Comparison of ENCODE assay signal across 8 cellular contexts in the genomic region with DNA sequence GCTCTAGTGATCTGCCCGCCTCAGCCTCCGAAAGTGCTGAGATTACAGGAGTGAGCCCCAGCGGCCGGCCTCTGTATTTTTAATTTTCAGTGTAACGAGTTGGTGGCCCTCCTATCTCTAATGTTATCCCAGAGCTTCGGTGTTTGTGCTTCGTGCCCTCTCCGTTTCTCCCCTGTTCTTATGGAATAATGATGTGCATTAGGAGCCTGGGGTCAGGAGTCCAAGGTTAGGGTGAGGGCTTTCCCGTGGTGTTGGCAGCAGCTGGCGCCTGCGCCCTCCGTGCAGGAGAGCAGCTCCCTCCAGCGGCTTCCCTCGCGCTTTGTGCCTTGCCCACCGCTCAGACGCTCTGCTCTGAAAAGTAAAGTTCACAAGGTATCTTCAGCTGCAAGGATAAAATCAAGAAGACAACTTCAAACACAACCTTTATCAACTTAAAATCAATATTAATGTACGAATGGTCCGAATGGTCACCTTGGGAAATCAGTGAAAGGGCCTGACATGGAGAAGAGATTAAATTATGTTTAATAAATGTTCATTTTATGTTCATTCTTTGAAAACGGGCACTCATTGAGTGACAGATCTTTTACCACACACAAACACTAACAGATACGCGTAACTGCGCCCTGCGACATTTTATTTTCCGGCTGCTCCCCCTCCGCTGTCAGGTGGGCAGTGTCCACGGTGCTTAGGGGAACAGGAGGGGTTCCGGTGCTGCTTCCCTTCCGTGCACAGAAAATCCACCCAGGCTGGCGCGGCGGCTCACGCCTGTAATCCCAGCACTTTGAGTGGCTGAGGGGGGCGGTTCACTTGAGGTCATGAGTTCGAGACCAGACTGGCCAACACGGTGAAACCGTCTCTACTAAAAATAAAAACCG.
DNase-seq lines count a peak whose midpoint lies in the region; ATAC-seq and TF ChIP-seq lines count a peak whose summit lies in the region.

No MANE protein-coding gene starts in this region.

- no CpG with 5 or more reads among the region's 38 CpGs for WGBS in neuronal stem cell (ENCODE audit: extremely low coverage in 2 of 2, insufficient read length in 2 of 2, insufficient replicate concordance in 1 of 2), 2 donors
- WGBS in aorta, 2 donors: 30 to 51% methylated on average over 38 of the region's 38 CpGs

- H4K8ac ChIP-seq in neuronal stem cell (ENCODE audit: low read depth, low read length): no peak overlapping the region

- H3K27ac ChIP-seq in neuronal stem cell (replicated peaks; ENCODE audit: low read length): no peak overlapping the region
- H3K27ac ChIP-seq in aorta (ENCODE audit: low read depth in 1 of 2, low read length in 2 of 2): no peak overlapping the region

- H2BK5ac ChIP-seq in neuronal stem cell (ENCODE audit: low read length): no peak overlapping the region

- H3K4me2 ChIP-seq in neuronal stem cell (ENCODE audit: insufficient read depth, low read length, poor library complexity, severe bottlenecking): no peak overlapping the region

- no peak overlapping the region for H2BK15ac ChIP-seq in neuronal stem cell (ENCODE audit: low read length)

- H3K4ac ChIP-seq in neuronal stem cell (ENCODE audit: low read length): no peak overlapping the region

- H4K91ac ChIP-seq in neuronal stem cell (ENCODE audit: low read depth, low read length, poor library complexity): no peak overlapping the region

- no peak overlapping the region for H2BK120ac ChIP-seq in neuronal stem cell (ENCODE audit: low read depth, low read length)

- intact Hi-C loops in aorta (cut with DNase I): no loop called here

- DNase-seq in HUDEP-2 (lab: John Stamatoyannopoulos, UW; ENCODE audit: unreplicated experiment in 76 of 76): peak in 69 of 76 experiments; percentile 3 to 72 (median 52)
- DNase-seq in activated T-cell treated with anti-CD3 and anti-CD28 coated beads, Interleukin-2, amount 50 U/mL, for 24 hours: peak; percentile 69
- peak; percentile 63 for DNase-seq in fibroblast of mammary gland (ENCODE audit: low read depth)
- DNase-seq in neuronal stem cell (ENCODE audit: low spot score): no peak
- peak; percentile 69 to 84 for DNase-seq in aorta
- DNase-seq in NCI-H2196 treated with DMSO at 0.1 percent for 48 hours (lab: John Stamatoyannopoulos, UW; ENCODE audit: unreplicated experiment): no peak

- H2AK5ac ChIP-seq in neuronal stem cell (ENCODE audit: low read depth, low read length): peak overlapping the region; percentile 37

- H2BK12ac ChIP-seq in neuronal stem cell (ENCODE audit: low read length): no peak overlapping the region

- peak; percentile 65 for ATAC-seq in aorta (ENCODE audit: low FRiP score)
- no peak for ATAC-seq in GM21447 (IDR thresholded peaks at IDR 0.05; ENCODE audit: unreplicated experiment)

- peak overlapping the region; percentile 57 for H3K27ac Mint-ChIP-seq in activated T-cell treated with anti-CD3 and anti-CD28 coated beads, Interleukin-2, amount 50 U/mL, for 24 hours

- H3K4me1 Mint-ChIP-seq in activated T-cell treated with anti-CD3 and anti-CD28 coated beads, Interleukin-2, amount 50 U/mL, for 24 hours (ENCODE audit: low read depth): peaks cover 14% of the 10 kb centered on the region

- peaks cover 6% of the 10 kb centered on the region for H3K27me3 Mint-ChIP-seq in activated T-cell treated with anti-CD3 and anti-CD28 coated beads, Interleukin-2, amount 50 U/mL, for 24 hours

- H3K9me3 ChIP-seq in ES-I3 (ENCODE audit: control insufficient read depth, insufficient read depth, low read length) (no peaks in the 10 kb centered on the region), neuronal stem cell (replicated peaks in 1 of 2; ENCODE audit: control insufficient read depth in 2 of 2, insufficient read depth in 1 of 2, low read depth in 1 of 2, low read length in 2 of 2) (no peaks in the 10 kb centered on the region), aorta (ENCODE audit: control insufficient read depth, low read length) (no peaks in the 10 kb centered on the region)

- H3K36me3 ChIP-seq in ES-I3 (ENCODE audit: insufficient read depth, low read length) (no peaks in the 10 kb centered on the region), neuronal stem cell (replicated peaks in 1 of 2; ENCODE audit: control insufficient read depth in 2 of 2, insufficient read depth in 2 of 2, low read length in 2 of 2) (no peaks in the 10 kb centered on the region), aorta (ENCODE audit: control insufficient read depth in 1 of 2, insufficient read depth in 2 of 2, low read length in 1 of 2) (no peaks in the 10 kb centered on the region)

- peaks cover 2 to 25% (median 5%) of the 10 kb centered on the region in 3 experiments for H3K27me3 ChIP-seq in neuronal stem cell (ENCODE audit: control insufficient read depth in 3 of 3, insufficient read depth in 3 of 3, low read depth in 1 of 3, low read length in 3 of 3)
- no peaks in the 10 kb centered on the region for H3K27me3 ChIP-seq in aorta (ENCODE audit: control insufficient read depth in 1 of 2, insufficient read depth in 2 of 2, low read length in 1 of 2)

- peak; percentile 56 for TF ChIP-seq CTCF in fibroblast of mammary gland (conservative IDR thresholded peaks at IDR 0.05; ENCODE audit: control insufficient read depth, insufficient read depth, low read depth, low read length)

- H3K4me3 Mint-ChIP-seq in activated T-cell treated with anti-CD3 and anti-CD28 coated beads, Interleukin-2, amount 50 U/mL, for 24 hours: peak overlapping the region; percentile 65

- no peak overlapping the region for H3K23ac ChIP-seq in neuronal stem cell (ENCODE audit: low read depth, low read length, poor library complexity)

- H3K14ac ChIP-seq in neuronal stem cell (ENCODE audit: low read length): no peak overlapping the region

- H3K79me1 ChIP-seq in neuronal stem cell (ENCODE audit: low read depth, low read length): peaks cover 3% of the 10 kb centered on the region

- no peak overlapping the region for H3K18ac ChIP-seq in neuronal stem cell (ENCODE audit: low read length)

- peak overlapping the region; percentile 33; the same call in 1 of the 2 replicates for H3K9ac ChIP-seq in ES-I3 (ENCODE audit: low read depth, low read length)
- no peak overlapping the region for H3K9ac ChIP-seq in neuronal stem cell (ENCODE audit: low read depth, low read length, poor library complexity)

- H3K4me3 ChIP-seq in fibroblast of mammary gland (ENCODE audit: control insufficient read depth, low read depth, low read length) (peak overlapping the region; percentile 33), neuronal stem cell (ENCODE audit: low read length in 2 of 2) (no peak overlapping the region), aorta (ENCODE audit: low read length in 2 of 2) (no peak overlapping the region)

- no peaks in the 10 kb centered on the region for H3K9me3 Mint-ChIP-seq in activated T-cell treated with anti-CD3 and anti-CD28 coated beads, Interleukin-2, amount 50 U/mL, for 24 hours

- no peak overlapping the region for H2AFZ ChIP-seq in neuronal stem cell (ENCODE audit: low read length)

- H3K36me3 Mint-ChIP-seq in activated T-cell treated with anti-CD3 and anti-CD28 coated beads, Interleukin-2, amount 50 U/mL, for 24 hours (ENCODE audit: low read depth): no peaks in the 10 kb centered on the region

- H3K4me1 ChIP-seq in ES-I3 (ENCODE audit: insufficient read depth, low read length) (no peaks in the 10 kb centered on the region), neuronal stem cell (ENCODE audit: control insufficient read depth in 2 of 2, insufficient read depth in 1 of 2, low read depth in 1 of 2, low read length in 2 of 2) (peaks cover 3 to 4% of the 10 kb centered on the region in 2 donors), aorta (ENCODE audit: control insufficient read depth in 1 of 2, insufficient read depth in 2 of 2, low read length in 2 of 2) (no peaks in the 10 kb centered on the region)

Comparison
In these comparisons a context has a peak if more than half of its experiments do, and no peak if none do; other contexts are left out.
1. DNase-seq: peak in HUDEP-2 (69 of 76), activated T-cell treated with anti-CD3 and anti-CD28 coated beads, Interleukin-2, amount 50 U/mL, for 24 hours (single experiment), fibroblast of mammary gland (single experiment) and aorta (2 of 2); none in neuronal stem cell (single experiment) and NCI-H2196 treated with DMSO at 0.1 percent for 48 hours (single experiment).